21 cellular contexts compared by ENCODE assay signal in the genomic region with DNA sequence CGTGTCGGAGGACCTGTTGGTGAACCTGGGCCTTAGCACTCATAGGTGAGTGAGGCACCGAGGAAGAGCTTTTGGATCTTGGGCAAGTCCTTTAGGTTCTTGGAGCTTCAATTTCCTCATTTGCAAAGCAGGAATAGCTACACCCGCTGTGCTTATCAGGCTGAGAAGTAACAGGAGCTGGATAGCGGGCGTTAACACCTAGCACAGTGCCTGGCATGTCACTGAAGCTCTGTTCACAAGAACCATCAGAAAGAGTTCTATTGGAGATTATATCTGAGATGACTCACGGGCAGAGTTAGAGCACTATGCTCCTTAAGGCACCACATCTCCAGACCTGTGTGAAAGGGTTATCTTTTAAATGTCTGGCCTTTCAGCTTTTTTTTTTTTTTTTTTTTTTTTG. TPM values are rescaled to one million over a fixed set of nuclear protein-coding genes. Genes with fewer than 3 reads are reported as not detected.
A peak's percentile ranks its signal among the peaks of the same experiment; 100 is the strongest.
DNase-seq lines count a peak whose midpoint lies in the region; ATAC-seq and TF ChIP-seq lines count a peak whose summit lies in the region.
"Had no signal": no experiment of that assay in that cellular context is flagged by ENCODE, and none has a peak within 500 bp of the region (broad histone marks: within the 10 kb centered on the region; RNA-seq: fewer than 3 reads in every experiment).

No MANE protein-coding gene starts in this region.

- DNase-seq in activated naive CD4-positive, alpha-beta T cell treated with anti-CD3 and anti-CD28 coated beads, Interleukin-2, amount 50 U/mL, for 72 hours (ENCODE audit: low spot score in 2 of 2): no peak
- DNase-seq in T-cell (no peak), endodermal cell (peak; percentile 77), neural progenitor cell (ENCODE audit: low spot score) (no peak), SK-N-DZ (ENCODE audit: low spot score) (no peak), NCI-H524 treated with DMSO at 0.1 percent for 48 hours (lab: John Stamatoyannopoulos, UW) (no peak), NCI-H82 (lab: John Stamatoyannopoulos, UW) (no peak)
- DNase-seq: 8988T; C1 segment of cervical spinal cord; CD8-positive, alpha-beta T cell; DND-41; H9; HFFc6; NCI-H1092; NCI-H1436 treated with DMSO at 0.1 percent for 48 hours; NCI-H2029; NCI-H2227 treated with DMSO at 0.1 percent for 48 hours; NCI-H510A; NCI-H748 treated with DMSO at 0.1 percent for 48 hours; Peyer's patch had no signal

- peaks cover 22% of the 10 kb centered on the region for H3K27me3 ChIP-seq in endodermal cell (ENCODE audit: control insufficient read depth, insufficient read depth, low read length, poor library complexity, severe bottlenecking)
- peaks cover 27% of the 10 kb centered on the region for H3K27me3 ChIP-seq in neural progenitor cell

- POLR2A ChIA-PET in T-cell (lab: Charles Lee): interaction anchor here in 1 of 2 donors (0.6 kb wide), 1 partner anchor 1182 kb away, joined by 4 read pairs; no protein-coding TSS in a partner anchor

- CTCF ChIA-PET in T-cell (lab: Charles Lee): interaction anchor here in 1 of 2 donors (0.7 kb wide), 1 partner anchor 13 kb away, joined by 3 read pairs; no protein-coding TSS in a partner anchor

- no peaks in the 10 kb centered on the region for H3F3A ChIP-seq in neural progenitor cell (ENCODE audit: low read depth)

- no peak for TF ChIP-seq CTCF in endodermal cell (conservative IDR thresholded peaks at IDR 0.05)
- no peak for TF ChIP-seq CTCF in neural progenitor cell (IDR thresholded peaks at IDR 0.05)

- H3K9ac ChIP-seq in endodermal cell (ENCODE audit: extremely low read depth, low read length, poor library complexity, severe bottlenecking): no peak overlapping the region
- no peak overlapping the region for H3K9ac ChIP-seq in neural progenitor cell

- no peaks in the 10 kb centered on the region for H3K4me1 ChIP-seq in endodermal cell (ENCODE audit: control insufficient read depth, insufficient read depth, low read length)
- peaks cover 8% of the 10 kb centered on the region for H3K4me1 ChIP-seq in neural progenitor cell

- H3K79me2 ChIP-seq in neural progenitor cell (ENCODE audit: low read depth): no peaks in the 10 kb centered on the region

- 80 to 90% methylated on average over 5 to 7 of the region's 7 CpGs for WGBS in endodermal cell (ENCODE audit: insufficient coverage in 1 of 2, insufficient read length in 1 of 2), 2 experiments

- H4K20me1 ChIP-seq in neural progenitor cell (ENCODE audit: low read depth): no peaks in the 10 kb centered on the region

- H3K9me3 Mint-ChIP-seq in activated naive CD4-positive, alpha-beta T cell treated with anti-CD3 and anti-CD28 coated beads, Interleukin-2, amount 50 U/mL, for 24 hours: no peaks in the 10 kb centered on the region
- no peaks in the 10 kb centered on the region for H3K9me3 Mint-ChIP-seq in activated naive CD4-positive, alpha-beta T cell treated with anti-CD3 and anti-CD28 coated beads, Interleukin-2, amount 50 U/mL, for 72 hours
- H3K9me3 Mint-ChIP-seq in T-cell: no peaks in the 10 kb centered on the region
- no peaks in the 10 kb centered on the region for H3K9me3 Mint-ChIP-seq in endodermal cell
- H3K9me3 Mint-ChIP-seq in neural progenitor cell: peaks cover 2% of the 10 kb centered on the region
- H3K9me3 Mint-ChIP-seq: CD8-positive, alpha-beta T cell; HFFc6 had no signal

- H3K27me3 Mint-ChIP-seq in activated naive CD4-positive, alpha-beta T cell treated with anti-CD3 and anti-CD28 coated beads, Interleukin-2, amount 50 U/mL, for 24 hours: peaks cover 12% of the 10 kb centered on the region
- H3K27me3 Mint-ChIP-seq in T-cell (peaks cover 12 to 27% of the 10 kb centered on the region in 2 donors), endodermal cell (ENCODE audit: insufficient read depth) (peaks cover 18% of the 10 kb centered on the region), neural progenitor cell (ENCODE audit: insufficient read depth, low read depth) (peaks cover 2% of the 10 kb centered on the region)

- H3K36me3 ChIP-seq in endodermal cell (ENCODE audit: control insufficient read depth, insufficient read depth, low read length) (no peaks in the 10 kb centered on the region), neural progenitor cell (no peaks in the 10 kb centered on the region)
- H3K36me3 ChIP-seq: Peyer's patch had no signal

- no peak for ATAC-seq in activated naive CD4-positive, alpha-beta T cell treated with anti-CD3 and anti-CD28 coated beads, Interleukin-2, amount 50 U/mL, for 72 hours
- no peak for ATAC-seq in T-cell (replicated peaks in 1 of 4)
- ATAC-seq: CD8-positive, alpha-beta T cell had no signal

- H2AFZ ChIP-seq in neural progenitor cell (replicated peaks): no peak overlapping the region

- H3K4me2 ChIP-seq in neural progenitor cell: no peak overlapping the region

- H3K27ac ChIP-seq in endodermal cell (ENCODE audit: low read depth, low read length) (no peak overlapping the region), neural progenitor cell (no peak overlapping the region)
- H3K27ac ChIP-seq: Peyer's patch had no signal

- no peaks in the 10 kb centered on the region for H3K9me3 ChIP-seq in endodermal cell (ENCODE audit: control insufficient read depth, low read length)
- H3K9me3 ChIP-seq in neural progenitor cell (ENCODE audit: low read depth): no peaks in the 10 kb centered on the region
- H3K9me3 ChIP-seq: Peyer's patch had no signal

- H3K4me3 ChIP-seq in endodermal cell (ENCODE audit: low read length) (no peak overlapping the region), neural progenitor cell (no peak overlapping the region)
- H3K4me3 ChIP-seq: Peyer's patch had no signal

- no peak overlapping the region for H3K4me3 Mint-ChIP-seq in activated naive CD4-positive, alpha-beta T cell treated with anti-CD3 and anti-CD28 coated beads, Interleukin-2, amount 50 U/mL, for 24 hours
- H3K4me3 Mint-ChIP-seq in T-cell: no peak overlapping the region
- H3K4me3 Mint-ChIP-seq in endodermal cell: no peak overlapping the region
- no peak overlapping the region for H3K4me3 Mint-ChIP-seq in neural progenitor cell
- H3K4me3 Mint-ChIP-seq: CD8-positive, alpha-beta T cell; H9; HFFc6 had no signal

- H3K27ac Mint-ChIP-seq in activated naive CD4-positive, alpha-beta T cell treated with anti-CD3 and anti-CD28 coated beads, Interleukin-2, amount 50 U/mL, for 24 hours: peak overlapping the region; percentile 3
- H3K27ac Mint-ChIP-seq in activated naive CD4-positive, alpha-beta T cell treated with anti-CD3 and anti-CD28 coated beads, Interleukin-2, amount 50 U/mL, for 72 hours: no peak overlapping the region
- peak overlapping the region; percentile 0 to 4 for H3K27ac Mint-ChIP-seq in T-cell
- peak overlapping the region; percentile 4 for H3K27ac Mint-ChIP-seq in endodermal cell
- peak overlapping the region; percentile 9 for H3K27ac Mint-ChIP-seq in neural progenitor cell
- H3K27ac Mint-ChIP-seq: CD8-positive, alpha-beta T cell; HFFc6 had no signal

- peaks cover 35% of the 10 kb centered on the region for H3K4me1 Mint-ChIP-seq in activated naive CD4-positive, alpha-beta T cell treated with anti-CD3 and anti-CD28 coated beads, Interleukin-2, amount 50 U/mL, for 24 hours
- peaks cover 0 to 30% (median 15%) of the 10 kb centered on the region in 3 donors for H3K4me1 Mint-ChIP-seq in T-cell
- H3K4me1 Mint-ChIP-seq in endodermal cell: peaks cover 15% of the 10 kb centered on the region
- H3K4me1 Mint-ChIP-seq in neural progenitor cell: peaks cover 33% of the 10 kb centered on the region

- H3K36me3 Mint-ChIP-seq in activated naive CD4-positive, alpha-beta T cell treated with anti-CD3 and anti-CD28 coated beads, Interleukin-2, amount 50 U/mL, for 24 hours: no peaks in the 10 kb centered on the region
- H3K36me3 Mint-ChIP-seq in activated naive CD4-positive, alpha-beta T cell treated with anti-CD3 and anti-CD28 coated beads, Interleukin-2, amount 50 U/mL, for 72 hours: no peaks in the 10 kb centered on the region
- H3K36me3 Mint-ChIP-seq in T-cell: no peaks in the 10 kb centered on the region
- no peaks in the 10 kb centered on the region for H3K36me3 Mint-ChIP-seq in endodermal cell (ENCODE audit: low read depth)
- no peaks in the 10 kb centered on the region for H3K36me3 Mint-ChIP-seq in neural progenitor cell
- H3K36me3 Mint-ChIP-seq: CD8-positive, alpha-beta T cell had no signal

RNA-seq across cellular contexts. Expression of a gene that starts 12.8 kb away (rescaled TPM):
- 1 to 10 TPM in 1 of 2 donors, under 1 TPM in 1; 0.11 to 1.2 TPM for total RNA-seq in activated naive CD4-positive, alpha-beta T cell treated with anti-CD3 and anti-CD28 coated beads, Interleukin-2, amount 50 U/mL, for 72 hours
- total RNA-seq in T-cell (1 to 10 TPM; 2.9 to 5.5 (median 3.6) TPM), endodermal cell (not detected), neural progenitor cell (ENCODE audit: low replicate concordance) (0.59 TPM in 1 of 2 replicates, not detected in the other)
- polyA plus RNA-seq in endodermal cell (2013, experiment 1 of 2): 1.5 TPM
- polyA plus RNA-seq in endodermal cell (2013, experiment 2 of 2): 1.6 TPM
- not detected in 2 replicates for polyA plus RNA-seq in SK-N-DZ (2014; cell fraction: cytosol; rRNA removed)
- not detected in 2 replicates for polyA plus RNA-seq in SK-N-DZ (2014; cell fraction: nucleus; rRNA removed)
- total RNA-seq: H9, HFFc6 had no signal

Comparison
In these comparisons a context has a peak if more than half of its experiments do, and no peak if none do; other contexts are left out.
1. H3K27ac Mint-ChIP-seq: peak in activated naive CD4-positive, alpha-beta T cell treated with anti-CD3 and anti-CD28 coated beads, Interleukin-2, amount 50 U/mL, for 24 hours (single experiment), T-cell (2 of 2), endodermal cell (single experiment) and neural progenitor cell (single experiment); none in activated naive CD4-positive, alpha-beta T cell treated with anti-CD3 and anti-CD28 coated beads, Interleukin-2, amount 50 U/mL, for 72 hours (0 of 2).